Comparison of ENCODE assay signal across 9 cellular contexts in genomic region chr21:44925027-44925755, GRCh38. TPM values are rescaled to one million over a fixed set of nuclear protein-coding genes. Genes with fewer than 3 reads are reported as not detected.
DNase-seq lines count a peak whose midpoint lies in the region; ATAC-seq and TF ChIP-seq lines count a peak whose summit lies in the region.
"Had no signal": no experiment of that assay in that cellular context is flagged by ENCODE, and none has a peak within 500 bp of the region (broad histone marks: within the 10 kb centered on the region; RNA-seq: fewer than 3 reads in every experiment).

No MANE protein-coding gene starts in this region.

- peaks cover 11 to 14% of the 10 kb centered on the region in 2 donors for H3K36me3 Mint-ChIP-seq in activated naive CD4-positive, alpha-beta T cell treated with anti-CD3 and anti-CD28 coated beads, Interleukin-2, amount 50 U/mL, for 72 hours

- peak overlapping the region; percentile 66 to 91 for H3K27ac Mint-ChIP-seq in activated naive CD4-positive, alpha-beta T cell treated with anti-CD3 and anti-CD28 coated beads, Interleukin-2, amount 50 U/mL, for 72 hours

- DNase-seq in AG09319 (ENCODE audit: extremely low read depth, low read depth): peak; percentile 24
- peak; percentile 78 to 89 for DNase-seq in Kasumi-1 (lab: John Stamatoyannopoulos, UW)
- no peak for DNase-seq in activated naive CD4-positive, alpha-beta T cell treated with anti-CD3 and anti-CD28 coated beads, Interleukin-2, amount 50 U/mL, for 72 hours (ENCODE audit: low spot score in 2 of 2)
- peak; percentile 49 for DNase-seq in kidney tubule cell (ENCODE audit: low spot score)
- DNase-seq in NK-92 (lab: John Stamatoyannopoulos, UW; ENCODE audit: unreplicated experiment): no peak
- DNase-seq in activated gamma-delta T cell treated with Interleukin-2 at 50 U/mL for 16 hours: no peak
- no peak for DNase-seq in GM20000 (ENCODE audit: low spot score)
- no peak for DNase-seq in GM19238 (ENCODE audit: insufficient read length, low spot score)
- DNase-seq: DMS153 had no signal

- TF ChIP-seq CTCF in AG09319 (IDR thresholded peaks at IDR 0.05; ENCODE audit: low read depth, low read length): no peak
- no peak for TF ChIP-seq CTCF in GM20000 (IDR thresholded peaks at IDR 0.05; ENCODE audit: extremely low read depth, missing control alignments)

- ATAC-seq in activated naive CD4-positive, alpha-beta T cell treated with anti-CD3 and anti-CD28 coated beads, Interleukin-2, amount 50 U/mL, for 72 hours: no peak

- no peaks in the 10 kb centered on the region for H3K9me3 Mint-ChIP-seq in activated naive CD4-positive, alpha-beta T cell treated with anti-CD3 and anti-CD28 coated beads, Interleukin-2, amount 50 U/mL, for 72 hours

RNA-seq across cellular contexts. Expression of gene ITGB2, which starts 4.5 kb away (rescaled TPM):
- 100 to 1,000 TPM; 151 to 272 TPM for total RNA-seq in activated naive CD4-positive, alpha-beta T cell treated with anti-CD3 and anti-CD28 coated beads, Interleukin-2, amount 50 U/mL, for 72 hours

RNA-seq across cellular contexts. Expression of gene SLX9, which starts 14.6 kb away (rescaled TPM):
- 10 to 100 TPM; 25.3 to 63.9 TPM for total RNA-seq in activated naive CD4-positive, alpha-beta T cell treated with anti-CD3 and anti-CD28 coated beads, Interleukin-2, amount 50 U/mL, for 72 hours

RNA-seq across cellular contexts. Expression of gene PTTG1IP, which starts 51.7 kb away (rescaled TPM):
- total RNA-seq in activated naive CD4-positive, alpha-beta T cell treated with anti-CD3 and anti-CD28 coated beads, Interleukin-2, amount 50 U/mL, for 72 hours: 10 to 100 TPM; 61.7 to 99.8 TPM

Comparison
In these comparisons a context has a peak if more than half of its experiments do, and no peak if none do; other contexts are left out.
1. DNase-seq: peak in AG09319 (single experiment), Kasumi-1 (2 of 2) and kidney tubule cell (single experiment); none in activated naive CD4-positive, alpha-beta T cell treated with anti-CD3 and anti-CD28 coated beads, Interleukin-2, amount 50 U/mL, for 72 hours (0 of 2), NK-92 (single experiment), activated gamma-delta T cell treated with Interleukin-2 at 50 U/mL for 16 hours (single experiment), GM20000 (single experiment) and GM19238 (single experiment).